Comparison of ENCODE assay signal across 25 cellular contexts in genomic region chr2:237652181-237652580, GRCh38. TPM values are rescaled to one million over a fixed set of nuclear protein-coding genes. Genes with fewer than 3 reads are reported as not detected.
A peak's percentile ranks its signal among the peaks of the same experiment; 100 is the strongest.
DNase-seq lines count a peak whose midpoint lies in the region; ATAC-seq and TF ChIP-seq lines count a peak whose summit lies in the region.
"Had no signal": no experiment of that assay in that cellular context is flagged by ENCODE, and none has a peak within 500 bp of the region (broad histone marks: within the 10 kb centered on the region; RNA-seq: fewer than 3 reads in every experiment).

No MANE protein-coding gene starts in this region.

- no peak overlapping the region for H3K18ac ChIP-seq in neuronal stem cell (ENCODE audit: low read length)

- H3K36me3 Mint-ChIP-seq in activated CD8-positive, alpha-beta memory T cell treated with anti-CD3 and anti-CD28 coated beads, Interleukin-2, amount 10 ng/mL, durations not matched to agents 7 days and 5 days: peaks cover 1% of the 10 kb centered on the region

- H4K8ac ChIP-seq in neuronal stem cell (ENCODE audit: low read depth, low read length): no peak overlapping the region

- H3K4me3 ChIP-seq in heart right ventricle (no peak overlapping the region), lower leg skin (ENCODE audit: low read depth, poor library complexity, severe bottlenecking) (no peak overlapping the region), neuronal stem cell (ENCODE audit: low read length in 2 of 2) (no peak overlapping the region)
- H3K4me3 ChIP-seq: GM23338, PC-9 had no signal

- no peak overlapping the region for H2AK5ac ChIP-seq in neuronal stem cell (ENCODE audit: low read depth, low read length)

- H3K4me1 ChIP-seq in heart right ventricle: peaks cover 0 to 61% (median 21%) of the 10 kb centered on the region in 9 donors
- H3K4me1 ChIP-seq in neuronal stem cell (ENCODE audit: control insufficient read depth in 2 of 2, insufficient read depth in 1 of 2, low read depth in 1 of 2, low read length in 2 of 2): no peaks in the 10 kb centered on the region
- H3K4me1 ChIP-seq: Caco-2 had no signal

- no peak overlapping the region for H2BK15ac ChIP-seq in neuronal stem cell (ENCODE audit: low read length)

- peaks cover 7% of the 10 kb centered on the region for H3K4me1 Mint-ChIP-seq in activated CD8-positive, alpha-beta memory T cell treated with anti-CD3 and anti-CD28 coated beads, Interleukin-2, amount 10 ng/mL, durations not matched to agents 7 days and 5 days
- H3K4me1 Mint-ChIP-seq: GM23338 had no signal

- H2BK120ac ChIP-seq in neuronal stem cell (ENCODE audit: low read depth, low read length): no peak overlapping the region

- no peaks in the 10 kb centered on the region for H3K79me1 ChIP-seq in neuronal stem cell (ENCODE audit: low read depth, low read length)

- H3K27ac Mint-ChIP-seq in activated CD8-positive, alpha-beta memory T cell treated with anti-CD3 and anti-CD28 coated beads, Interleukin-2, amount 10 ng/mL, durations not matched to agents 7 days and 5 days: no peak overlapping the region
- H3K27ac Mint-ChIP-seq: CD8-positive, alpha-beta T cell; GM23338 had no signal

- no peaks in the 10 kb centered on the region for H3K27me3 ChIP-seq in heart right ventricle
- no peaks in the 10 kb centered on the region for H3K27me3 ChIP-seq in neuronal stem cell (ENCODE audit: control insufficient read depth in 3 of 3, insufficient read depth in 3 of 3, low read depth in 1 of 3, low read length in 3 of 3)

- 48 to 60% methylated on average over 3 of the region's 3 CpGs for WGBS in heart right ventricle, 2 donors
- WGBS in lower leg skin, 2 donors: 87 to 88% methylated on average over 3 of the region's 3 CpGs
- no CpG with 5 or more reads among the region's 3 CpGs for WGBS in neuronal stem cell (ENCODE audit: extremely low coverage in 2 of 2, insufficient read length in 2 of 2, insufficient replicate concordance in 1 of 2), 2 donors

- ATAC-seq in activated CD8-positive, alpha-beta memory T cell treated with anti-CD3 and anti-CD28 coated beads, Interleukin-2, amount 10 ng/mL, durations not matched to agents 7 days and 5 days: no peak
- ATAC-seq in heart right ventricle (peak; percentile 62 to 85 (median 78)), left lobe of liver (peak; percentile 90)
- ATAC-seq: CD8-positive, alpha-beta T cell; GM23338 had no signal

- H3K4ac ChIP-seq in neuronal stem cell (ENCODE audit: low read length): no peak overlapping the region

- H2BK12ac ChIP-seq in neuronal stem cell (ENCODE audit: low read length): no peak overlapping the region

- no peak overlapping the region for H2AFZ ChIP-seq in neuronal stem cell (ENCODE audit: low read length)
- H2AFZ ChIP-seq: GM23338, PC-9 had no signal

- peaks cover 0 to 8% (median 0%) of the 10 kb centered on the region in 9 donors for H3K36me3 ChIP-seq in heart right ventricle
- peaks cover 1 to 7% of the 10 kb centered on the region in 2 donors for H3K36me3 ChIP-seq in neuronal stem cell (replicated peaks in 1 of 2; ENCODE audit: control insufficient read depth in 2 of 2, insufficient read depth in 2 of 2, low read length in 2 of 2)

- H4K91ac ChIP-seq in neuronal stem cell (ENCODE audit: low read depth, low read length, poor library complexity): no peak overlapping the region

- H3K23ac ChIP-seq in neuronal stem cell (ENCODE audit: low read depth, low read length, poor library complexity): no peak overlapping the region

- no peak overlapping the region for H3K9ac ChIP-seq in neuronal stem cell (ENCODE audit: low read depth, low read length, poor library complexity)

- H3K9me3 ChIP-seq in heart right ventricle (peaks cover 0 to 18% (median 0%) of the 10 kb centered on the region in 11 donors), neuronal stem cell (replicated peaks in 1 of 2; ENCODE audit: control insufficient read depth in 2 of 2, insufficient read depth in 1 of 2, low read depth in 1 of 2, low read length in 2 of 2) (peaks cover 7 to 17% of the 10 kb centered on the region in 2 donors)
- H3K9me3 ChIP-seq: Caco-2 had no signal

- H3K27ac ChIP-seq in heart right ventricle (peak overlapping the region in 9 of 10 donors; percentile 35 to 85 (median 68)), neuronal stem cell (replicated peaks; ENCODE audit: low read length) (no peak overlapping the region)
- H3K27ac ChIP-seq: 22Rv1, C4-2B, PC-9 had no signal

- H3K4me2 ChIP-seq in neuronal stem cell (ENCODE audit: insufficient read depth, low read length, poor library complexity, severe bottlenecking): no peak overlapping the region
- H3K4me2 ChIP-seq: GM23338, PC-9 had no signal

- CTCF ChIA-PET in activated CD8-positive, alpha-beta memory T cell treated with anti-CD3 and anti-CD28 coated beads, Interleukin-2, amount 10 ng/mL, durations not matched to agents 7 days and 5 days (lab: Charles Lee): no interaction called here

- TF ChIP-seq POLR2A in lower leg skin (IDR thresholded peaks at IDR 0.05): no peak

- no peak overlapping the region for H3K14ac ChIP-seq in neuronal stem cell (ENCODE audit: low read length)

- intact Hi-C loops in heart right ventricle (cut with DNase I): no loop called here
- intact Hi-C loops in lower leg skin (cut with DNase I; ENCODE audit: low total_unique reads): loop anchor here (10.0 kb wide), 1 partner anchor 533 kb away; no protein-coding TSS in a partner anchor

- no peaks in the 10 kb centered on the region for H3K9me3 Mint-ChIP-seq in activated CD8-positive, alpha-beta memory T cell treated with anti-CD3 and anti-CD28 coated beads, Interleukin-2, amount 10 ng/mL, durations not matched to agents 7 days and 5 days (ENCODE audit: low read depth)

- peaks cover 37% of the 10 kb centered on the region for H3K27me3 Mint-ChIP-seq in activated CD8-positive, alpha-beta memory T cell treated with anti-CD3 and anti-CD28 coated beads, Interleukin-2, amount 10 ng/mL, durations not matched to agents 7 days and 5 days

- no peak overlapping the region for H3K4me3 Mint-ChIP-seq in activated CD8-positive, alpha-beta memory T cell treated with anti-CD3 and anti-CD28 coated beads, Interleukin-2, amount 10 ng/mL, durations not matched to agents 7 days and 5 days
- H3K4me3 Mint-ChIP-seq: CD8-positive, alpha-beta T cell; GM23338; H9 had no signal

- TF ChIP-seq CTCF in heart right ventricle (IDR thresholded peaks at IDR 0.05): no peak
- no peak for TF ChIP-seq CTCF in lower leg skin (IDR thresholded peaks at IDR 0.05)

- peak; percentile 23 for DNase-seq in activated CD8-positive, alpha-beta memory T cell treated with anti-CD3 and anti-CD28 coated beads, Interleukin-2, amount 10 ng/mL, durations not matched to agents 7 days and 5 days
- no peak for DNase-seq in activated CD8-positive, alpha-beta memory T cell treated with anti-CD3 and anti-CD28 coated beads, Interleukin-2, amount 50 U/mL, for 48 hours
- peak; percentile 54 to 80 for DNase-seq in heart right ventricle
- DNase-seq in left lobe of liver (ENCODE audit: low spot score): peak; percentile 83
- no peak for DNase-seq in foreskin melanocyte
- DNase-seq in lower leg skin (ENCODE audit: low spot score in 2 of 2): no peak
- DNase-seq in neuronal stem cell (ENCODE audit: low spot score): no peak
- DNase-seq: Caco-2; DMS 273 treated with DMSO at 0.1 percent for 48 hours; DMS79; GF-D8; H9; KBM-7; MM.1S; NCI-H2029; NCI-H446; NCI-H524 treated with DMSO at 0.1 percent for 48 hours; NCI-H82; NK-92 treated with Interleukin-12 subunit alpha and Interleukin-12 subunit beta, amount 100 ng/mL, for 24 hours; PC-9; SHP77 had no signal

- H2BK5ac ChIP-seq in neuronal stem cell (ENCODE audit: low read length): no peak overlapping the region

RNA-seq across cellular contexts. Expression of gene LRRFIP1, which starts 24.8 kb away (rescaled TPM):
- 100 to 1,000 TPM; 197 to 229 TPM for total RNA-seq in activated CD8-positive, alpha-beta memory T cell treated with anti-CD3 and anti-CD28 coated beads, Interleukin-2, amount 10 ng/mL, durations not matched to agents 7 days and 5 days
- 100 to 1,000 TPM in 9 of 10 donors, 10 to 100 TPM in 1; 91.5 to 132 (median 112) TPM for total RNA-seq in heart right ventricle
- 100 to 1,000 TPM; 103 to 111 TPM for polyA plus RNA-seq in heart right ventricle
- total RNA-seq in left lobe of liver: 33.6 TPM
- 10 to 100 TPM; 45.5 to 88.0 (median 67.5) TPM for total RNA-seq in lower leg skin
- 30.3 TPM for polyA plus RNA-seq in neuronal stem cell (2013, experiment 1 of 2)
- polyA plus RNA-seq in neuronal stem cell (2013, experiment 2 of 2): 33.9 TPM

Comparison
In these comparisons a context has a peak if more than half of its experiments do, and no peak if none do; other contexts are left out.
1. DNase-seq: peak in activated CD8-positive, alpha-beta memory T cell treated with anti-CD3 and anti-CD28 coated beads, Interleukin-2, amount 10 ng/mL, durations not matched to agents 7 days and 5 days (single experiment), heart right ventricle (2 of 2) and left lobe of liver (single experiment); none in activated CD8-positive, alpha-beta memory T cell treated with anti-CD3 and anti-CD28 coated beads, Interleukin-2, amount 50 U/mL, for 48 hours (single experiment), foreskin melanocyte (single experiment), lower leg skin (0 of 2) and neuronal stem cell (single experiment).